ENCODE assay signal across 16 cellular contexts in the genomic region with DNA sequence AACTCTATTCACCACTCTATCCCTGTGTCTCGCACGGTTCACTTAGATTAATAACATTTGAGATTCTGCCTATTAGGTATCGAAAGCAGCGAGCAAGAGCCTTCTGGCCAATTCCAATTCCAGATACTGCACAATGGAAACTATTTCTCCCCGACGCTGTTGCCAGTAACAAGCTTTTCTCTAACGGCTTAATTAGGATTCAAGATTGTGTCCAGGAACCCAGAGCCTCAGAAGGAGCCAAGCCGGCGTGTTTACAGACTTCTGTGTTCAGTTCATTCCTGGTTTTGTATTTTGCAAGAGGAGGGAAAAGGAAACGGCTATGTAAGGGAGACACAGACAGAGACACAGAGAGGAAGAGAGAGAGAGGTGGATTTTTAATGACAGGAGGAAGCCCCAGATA.
A peak's percentile ranks its signal among the peaks of the same experiment; 100 is the strongest.
DNase-seq lines count a peak whose midpoint lies in the region; ATAC-seq and TF ChIP-seq lines count a peak whose summit lies in the region.
"Had no signal": no experiment of that assay in that cellular context is flagged by ENCODE, and none has a peak within 500 bp of the region (broad histone marks: within the 10 kb centered on the region; RNA-seq: fewer than 3 reads in every experiment).

No MANE protein-coding gene starts in this region.

- H3K4me1 Mint-ChIP-seq in glutamatergic neuron (ENCODE audit: low read depth, unreplicated experiment) = peaks cover 14% of the 10 kb centered on the region
- peaks cover 6% of the 10 kb centered on the region for H3K4me1 Mint-ChIP-seq in nephron
- H3K4me1 Mint-ChIP-seq in activated naive CD8-positive, alpha-beta T cell treated with anti-CD3 and anti-CD28 coated beads for 36 hours = no peaks in the 10 kb centered on the region
- H3K4me1 Mint-ChIP-seq: activated CD4-positive, alpha-beta memory T cell treated with anti-CD3 and anti-CD28 coated beads, Interleukin-2, amount 10 ng/mL, durations not matched to agents 7 days and 5 days had no signal

- intact Hi-C loops in lower lobe of right lung (cut with DNase I) = no loop called here

- H3K27me3 ChIP-seq in thoracic aorta (replicated peaks; ENCODE audit: insufficient read depth) = no peaks in the 10 kb centered on the region
- no peaks in the 10 kb centered on the region for H3K27me3 ChIP-seq in lower lobe of right lung (ENCODE audit: low read depth)

- H3K36me3 Mint-ChIP-seq in glutamatergic neuron (ENCODE audit: unreplicated experiment) = peaks cover 8% of the 10 kb centered on the region
- no peaks in the 10 kb centered on the region for H3K36me3 Mint-ChIP-seq in nephron (ENCODE audit: low read depth)
- no peaks in the 10 kb centered on the region for H3K36me3 Mint-ChIP-seq in activated naive CD8-positive, alpha-beta T cell treated with anti-CD3 and anti-CD28 coated beads for 36 hours

- H3K4me3 Mint-ChIP-seq in glutamatergic neuron (ENCODE audit: unreplicated experiment) (no peak overlapping the region), nephron (no peak overlapping the region)
- H3K4me3 Mint-ChIP-seq in activated naive CD8-positive, alpha-beta T cell treated with anti-CD3 and anti-CD28 coated beads for 36 hours = no peak overlapping the region
- H3K4me3 Mint-ChIP-seq: activated CD4-positive, alpha-beta memory T cell treated with anti-CD3 and anti-CD28 coated beads, Interleukin-2, amount 10 ng/mL, durations not matched to agents 7 days and 5 days; CD4-positive, alpha-beta T cell; dendritic cell treated with granulocyte-macrophage colony-stimulating factor and Interleukin-4, amounts not matched to agents 40 ng/mL and 50 ng/mL, for 4 days had no signal

- H3K9me3 Mint-ChIP-seq in glutamatergic neuron (ENCODE audit: unreplicated experiment) = peaks cover 4% of the 10 kb centered on the region
- H3K9me3 Mint-ChIP-seq in nephron = no peaks in the 10 kb centered on the region
- H3K9me3 Mint-ChIP-seq in activated naive CD8-positive, alpha-beta T cell treated with anti-CD3 and anti-CD28 coated beads for 36 hours = no peaks in the 10 kb centered on the region
- H3K9me3 Mint-ChIP-seq: activated CD4-positive, alpha-beta memory T cell treated with anti-CD3 and anti-CD28 coated beads, Interleukin-2, amount 10 ng/mL, durations not matched to agents 7 days and 5 days; CD4-positive, alpha-beta T cell; dendritic cell treated with granulocyte-macrophage colony-stimulating factor and Interleukin-4, amounts not matched to agents 40 ng/mL and 50 ng/mL, for 4 days had no signal

- ATAC-seq in thoracic aorta (ENCODE audit: insufficient number of reproducible peaks, low FRiP score, low read depth) (peak; percentile 73), lower lobe of right lung (no peak)
- ATAC-seq: PC-3 had no signal

- H3K4me3 ChIP-seq in thoracic aorta (peak overlapping the region; percentile 44), lower lobe of right lung (no peak overlapping the region)

- H3K27ac ChIP-seq in thoracic aorta (peak overlapping the region; percentile 56 to 67), lower lobe of right lung (no peak overlapping the region)

- no peaks in the 10 kb centered on the region for H3K36me3 ChIP-seq in thoracic aorta
- no peaks in the 10 kb centered on the region for H3K36me3 ChIP-seq in lower lobe of right lung

- TF ChIP-seq CTCF in glutamatergic neuron (IDR thresholded peaks at IDR 0.05; ENCODE audit: partially characterized antibody, unreplicated experiment) (no peak), nephron (IDR thresholded peaks at IDR 0.05; ENCODE audit: unreplicated experiment in 3 of 3) (no peak), thoracic aorta (IDR thresholded peaks at IDR 0.05) (no peak), lower lobe of right lung (IDR thresholded peaks at IDR 0.05) (no peak)

- H3K27me3 Mint-ChIP-seq in glutamatergic neuron (ENCODE audit: unreplicated experiment) (no peaks in the 10 kb centered on the region), nephron (ENCODE audit: low read depth) (peaks cover 2% of the 10 kb centered on the region)
- peaks cover 28% of the 10 kb centered on the region for H3K27me3 Mint-ChIP-seq in activated naive CD8-positive, alpha-beta T cell treated with anti-CD3 and anti-CD28 coated beads for 36 hours

- peaks cover 3 to 21% of the 10 kb centered on the region in 2 donors for H3K4me1 ChIP-seq in thoracic aorta (ENCODE audit: control insufficient read depth in 1 of 2, low read depth in 2 of 2)
- no peaks in the 10 kb centered on the region for H3K4me1 ChIP-seq in lower lobe of right lung

- H3K27ac Mint-ChIP-seq in glutamatergic neuron (ENCODE audit: unreplicated experiment) (peak overlapping the region; percentile 39), nephron (peak overlapping the region in 2 of 3 experiments; percentile 32 to 73)
- no peak overlapping the region for H3K27ac Mint-ChIP-seq in activated naive CD8-positive, alpha-beta T cell treated with anti-CD3 and anti-CD28 coated beads for 36 hours
- H3K27ac Mint-ChIP-seq: activated CD4-positive, alpha-beta memory T cell treated with anti-CD3 and anti-CD28 coated beads, Interleukin-2, amount 10 ng/mL, durations not matched to agents 7 days and 5 days; CD4-positive, alpha-beta T cell; dendritic cell treated with granulocyte-macrophage colony-stimulating factor and Interleukin-4, amounts not matched to agents 40 ng/mL and 50 ng/mL, for 4 days had no signal

- H3K9me3 ChIP-seq in thoracic aorta (no peaks in the 10 kb centered on the region), lower lobe of right lung (no peaks in the 10 kb centered on the region)

- DNase-seq in astrocyte of the hippocampus (ENCODE audit: low read depth, low spot score) = peak; percentile 87
- DNase-seq in glutamatergic neuron = no peak
- no peak for DNase-seq in thoracic aorta (ENCODE audit: low spot score)
- no peak for DNase-seq in lower lobe of right lung
- DNase-seq in retina = no peak
- DNase-seq in activated CD4-positive, alpha-beta T cell treated with anti-CD3 and anti-CD28 coated beads, Interleukin-2, amount 50 U/mL, for 4 hours = no peak
- DNase-seq in activated naive CD8-positive, alpha-beta T cell treated with anti-CD3 and anti-CD28 coated beads for 36 hours = no peak
- DNase-seq: activated CD4-positive, alpha-beta memory T cell treated with anti-CD3 and anti-CD28 coated beads, Interleukin-2, amount 10 ng/mL, durations not matched to agents 7 days and 5 days; activated naive CD4-positive, alpha-beta T cell; CD4-positive, alpha-beta T cell; mesendoderm; NCI-H2107; PC-3; stimulated activated CD4-positive, alpha-beta T cell treated with anti-CD3 and anti-CD28 coated beads, Interleukin-12 subunit alpha, Interleukin-12 subunit beta, amount 100 ng/mL, for 4 hours had no signal
